12 cellular contexts compared by ENCODE assay signal in genomic region chr2:144937899-144938298, GRCh38.
A peak's percentile ranks its signal among the peaks of the same experiment; 100 is the strongest.
DNase-seq lines count a peak whose midpoint lies in the region; ATAC-seq and TF ChIP-seq lines count a peak whose summit lies in the region.
"Had no signal": no experiment of that assay in that cellular context is flagged by ENCODE, and none has a peak within 500 bp of the region (broad histone marks: within the 10 kb centered on the region; RNA-seq: fewer than 3 reads in every experiment).

No MANE protein-coding gene starts in this region.

- H3K9me3 ChIP-seq in right cardiac atrium (ENCODE audit: control insufficient read depth, low read length) (no peaks in the 10 kb centered on the region), gastrocnemius medialis (no peaks in the 10 kb centered on the region)

- H3K27me3 Mint-ChIP-seq in activated T-cell treated with anti-CD3 and anti-CD28 coated beads, Interleukin-2, amount 50 U/mL, for 4 hours (ENCODE audit: low read depth), result no peaks in the 10 kb centered on the region
- H3K27me3 Mint-ChIP-seq: activated B cell treated with CpG ODN at 0.5 μM for 24 hours, B cell had no signal

- H3K27ac ChIP-seq in brain microvascular endothelial cell (peak overlapping the region; percentile 83), right cardiac atrium (ENCODE audit: low read length) (peak overlapping the region; percentile 92), gastrocnemius medialis (peak overlapping the region; percentile 47 to 67 (median 51))

- WGBS in right cardiac atrium, result 39% methylated on average over 5 of the region's 5 CpGs

- H3K9me3 Mint-ChIP-seq in activated T-cell treated with anti-CD3 and anti-CD28 coated beads, Interleukin-2, amount 50 U/mL, for 4 hours, result no peaks in the 10 kb centered on the region
- H3K9me3 Mint-ChIP-seq: activated B cell treated with CpG ODN at 0.5 μM for 24 hours; activated naive CD4-positive, alpha-beta T cell treated with anti-CD3 and anti-CD28 coated beads, Interleukin-2, amount 50 U/mL, for 72 hours had no signal

- TF ChIP-seq CTCF in brain microvascular endothelial cell (IDR thresholded peaks at IDR 0.05; ENCODE audit: low read depth, low read length, missing control alignments) (no peak), gastrocnemius medialis (IDR thresholded peaks at IDR 0.05 in 4 of 5, conservative IDR thresholded peaks at IDR 0.05 in 1 of 5) (no peak)

- H3K36me3 ChIP-seq in brain microvascular endothelial cell (replicated peaks) (no peaks in the 10 kb centered on the region), gastrocnemius medialis (no peaks in the 10 kb centered on the region)

- no peaks in the 10 kb centered on the region for H3K4me1 Mint-ChIP-seq in activated T-cell treated with anti-CD3 and anti-CD28 coated beads, Interleukin-2, amount 50 U/mL, for 4 hours (ENCODE audit: low read depth)

- intact Hi-C loops in right cardiac atrium (cut with DNase I) (no loop called here), gastrocnemius medialis (cut with DNase I; ENCODE audit: low total_unique reads) (no loop called here)

- no peak overlapping the region for H3K4me3 Mint-ChIP-seq in activated T-cell treated with anti-CD3 and anti-CD28 coated beads, Interleukin-2, amount 50 U/mL, for 4 hours
- H3K4me3 Mint-ChIP-seq: activated B cell treated with CpG ODN at 0.5 μM for 24 hours, B cell had no signal

- H3K4me1 ChIP-seq in right cardiac atrium (ENCODE audit: control insufficient read depth, insufficient read depth, low read length), result peaks cover 1% of the 10 kb centered on the region
- peaks cover 11 to 16% of the 10 kb centered on the region in 2 donors for H3K4me1 ChIP-seq in gastrocnemius medialis

- TF ChIP-seq POLR2A in gastrocnemius medialis (IDR thresholded peaks at IDR 0.05), result no peak

- peak; percentile 41 for DNase-seq in DMS114 treated with DMSO at 0.1 percent for 48 hours (lab: John Stamatoyannopoulos, UW; ENCODE audit: unreplicated experiment)
- peak; percentile 55 for DNase-seq in brain microvascular endothelial cell
- DNase-seq in right cardiac atrium, result no peak
- no peak for DNase-seq in gastrocnemius medialis
- no peak for DNase-seq in activated T-cell treated with anti-CD3 and anti-CD28 coated beads, Interleukin-2, amount 50 U/mL, for 4 hours
- no peak for DNase-seq in NCI-H2171 treated with DMSO at 0.1 percent for 48 hours (lab: John Stamatoyannopoulos, UW)
- DNase-seq: activated B cell treated with CpG ODN at 0.5 μM for 24 hours, occipital lobe had no signal

- H3K4me3 ChIP-seq in brain microvascular endothelial cell (ENCODE audit: low read depth, low read length) (no peak overlapping the region), right cardiac atrium (ENCODE audit: low read length) (no peak overlapping the region), gastrocnemius medialis (no peak overlapping the region)

- ATAC-seq in right cardiac atrium (peak; percentile 83 to 84), gastrocnemius medialis (peak; percentile 64 to 65), GM19035 (IDR thresholded peaks at IDR 0.05; ENCODE audit: unreplicated experiment) (no peak), GM18868 (IDR thresholded peaks at IDR 0.05; ENCODE audit: unreplicated experiment) (no peak)
- ATAC-seq in activated T-cell treated with anti-CD3 and anti-CD28 coated beads, Interleukin-2, amount 50 U/mL, for 4 hours, result no peak
- ATAC-seq: activated naive CD4-positive, alpha-beta T cell treated with anti-CD3 and anti-CD28 coated beads, Interleukin-2, amount 50 U/mL, for 72 hours had no signal

- H3K27me3 ChIP-seq in brain microvascular endothelial cell (replicated peaks) (no peaks in the 10 kb centered on the region), right cardiac atrium (ENCODE audit: control insufficient read depth, insufficient read depth) (no peaks in the 10 kb centered on the region), gastrocnemius medialis (no peaks in the 10 kb centered on the region)

- no peaks in the 10 kb centered on the region for H3K36me3 Mint-ChIP-seq in activated T-cell treated with anti-CD3 and anti-CD28 coated beads, Interleukin-2, amount 50 U/mL, for 4 hours (ENCODE audit: insufficient read depth)
- H3K36me3 Mint-ChIP-seq: activated naive CD4-positive, alpha-beta T cell treated with anti-CD3 and anti-CD28 coated beads, Interleukin-2, amount 50 U/mL, for 72 hours had no signal

- in situ Hi-C loops in brain microvascular endothelial cell (cut with HindIII; ENCODE audit: low pct_ligation_motif_present, low sequenced_read_pairs), result no loop called here
- in situ Hi-C loops in gastrocnemius medialis (cut with MboI; ENCODE audit: low sequenced_read_pairs in 4 of 4), result no loop called here

Comparison
In these comparisons a context has a peak if more than half of its experiments do, and no peak if none do; other contexts are left out.
1. DNase-seq: peak in DMS114 treated with DMSO at 0.1 percent for 48 hours (single experiment) and brain microvascular endothelial cell (single experiment); none in right cardiac atrium (0 of 3), gastrocnemius medialis (0 of 2), activated T-cell treated with anti-CD3 and anti-CD28 coated beads, Interleukin-2, amount 50 U/mL, for 4 hours (single experiment) and NCI-H2171 treated with DMSO at 0.1 percent for 48 hours (single experiment).
2. ATAC-seq: peak in right cardiac atrium (2 of 2) and gastrocnemius medialis (2 of 2); none in activated T-cell treated with anti-CD3 and anti-CD28 coated beads, Interleukin-2, amount 50 U/mL, for 4 hours (0 of 2), GM19035 (single experiment) and GM18868 (single experiment).
3. Peak in every context shown above with its lines, with median percentiles within 50 percentile points of each other: H3K27ac ChIP-seq.